Comparison of ENCODE assay signal across 24 cellular contexts in the genomic region with DNA sequence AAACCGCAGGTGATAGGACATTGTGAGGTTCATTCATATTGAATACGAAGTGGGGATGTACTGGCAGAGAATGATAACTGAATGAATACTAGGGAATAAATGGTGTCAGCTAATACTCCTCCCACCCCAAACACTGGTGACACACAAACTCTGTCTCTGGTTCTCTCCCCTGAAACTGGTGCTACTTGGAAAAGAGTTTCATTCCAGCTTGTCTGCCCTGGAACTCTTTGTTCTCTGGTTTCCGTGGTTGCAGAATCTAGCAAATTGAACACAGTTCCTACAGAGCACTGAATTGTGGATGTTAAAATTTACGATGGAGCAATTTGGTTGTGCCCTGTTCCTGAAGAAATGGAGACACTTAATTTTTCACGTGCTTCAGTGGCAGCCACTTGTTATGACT.
DNase-seq lines count a peak whose midpoint lies in the region; ATAC-seq and TF ChIP-seq lines count a peak whose summit lies in the region.
"Had no signal": no experiment of that assay in that cellular context is flagged by ENCODE, and none has a peak within 500 bp of the region (broad histone marks: within the 10 kb centered on the region; RNA-seq: fewer than 3 reads in every experiment).

No MANE protein-coding gene starts in this region.

- DNase-seq in NCI-H2107 treated with DMSO at 0.1 percent for 48 hours (lab: John Stamatoyannopoulos, UW; ENCODE audit: unreplicated experiment) (peak; percentile 11), NCI-H2107 (lab: John Stamatoyannopoulos, UW) (no peak), NCI-H748 (lab: John Stamatoyannopoulos, UW; ENCODE audit: unreplicated experiment) (peak; percentile 62), amniotic epithelial cell (ENCODE audit: low read depth) (peak; percentile 1), progenitor cell of endocrine pancreas (ENCODE audit: low spot score, unreplicated experiment) (no peak), SK-N-DZ (ENCODE audit: low spot score) (no peak)
- no peak for DNase-seq in activated CD8-positive, alpha-beta memory T cell treated with anti-CD3 and anti-CD28 coated beads, Interleukin-2, amount 50 U/mL, for 48 hours
- DNase-seq: 8988T; CD4-positive, CD25-positive, alpha-beta regulatory T cell; DMS79; EL; GDM1; GOT3; Kasumi-1; NCI-H1092 treated with DMSO at 0.1 percent for 48 hours; NCI-H1436 treated with DMSO at 0.1 percent for 48 hours; NCI-H187 treated with DMSO at 0.1 percent for 48 hours; NCI-H2227 treated with DMSO at 0.1 percent for 48 hours; NCI-H524; PC-9 had no signal

- peaks cover 29% of the 10 kb centered on the region for H3K4me1 Mint-ChIP-seq in progenitor cell of endocrine pancreas (ENCODE audit: low read depth)
- H3K4me1 Mint-ChIP-seq: CD4-positive, CD25-positive, alpha-beta regulatory T cell had no signal

- H3K9me3 Mint-ChIP-seq in progenitor cell of endocrine pancreas (ENCODE audit: low read depth) = peaks cover 3% of the 10 kb centered on the region

- ATAC-seq in GM21423 (IDR thresholded peaks at IDR 0.05; ENCODE audit: unreplicated experiment) = no peak
- ATAC-seq: GM12878, K562, Right ventricle myocardium inferior had no signal

- no peak for TF ChIP-seq CTCF in progenitor cell of endocrine pancreas (IDR thresholded peaks at IDR 0.05; ENCODE audit: unreplicated experiment)

- H3K27me3 Mint-ChIP-seq in progenitor cell of endocrine pancreas = no peaks in the 10 kb centered on the region
- H3K27me3 Mint-ChIP-seq: CD4-positive, CD25-positive, alpha-beta regulatory T cell had no signal

- H3K27ac Mint-ChIP-seq in progenitor cell of endocrine pancreas = peak overlapping the region; percentile 81
- H3K27ac Mint-ChIP-seq: CD4-positive, CD25-positive, alpha-beta regulatory T cell had no signal

- H3K36me3 Mint-ChIP-seq in progenitor cell of endocrine pancreas (ENCODE audit: insufficient read depth) = peaks cover 4% of the 10 kb centered on the region
- H3K36me3 Mint-ChIP-seq: CD4-positive, CD25-positive, alpha-beta regulatory T cell had no signal

- H3K4me3 Mint-ChIP-seq in progenitor cell of endocrine pancreas (ENCODE audit: low read depth) = no peak overlapping the region
- H3K4me3 Mint-ChIP-seq: CD4-positive, CD25-positive, alpha-beta regulatory T cell had no signal

Comparison
In these comparisons a context has a peak if more than half of its experiments do, and no peak if none do; other contexts are left out.
1. DNase-seq: peak in NCI-H2107 treated with DMSO at 0.1 percent for 48 hours (single experiment), NCI-H748 (single experiment) and amniotic epithelial cell (single experiment); none in NCI-H2107 (single experiment), progenitor cell of endocrine pancreas (single experiment), SK-N-DZ (single experiment) and activated CD8-positive, alpha-beta memory T cell treated with anti-CD3 and anti-CD28 coated beads, Interleukin-2, amount 50 U/mL, for 48 hours (single experiment).